In the genomic region with DNA sequence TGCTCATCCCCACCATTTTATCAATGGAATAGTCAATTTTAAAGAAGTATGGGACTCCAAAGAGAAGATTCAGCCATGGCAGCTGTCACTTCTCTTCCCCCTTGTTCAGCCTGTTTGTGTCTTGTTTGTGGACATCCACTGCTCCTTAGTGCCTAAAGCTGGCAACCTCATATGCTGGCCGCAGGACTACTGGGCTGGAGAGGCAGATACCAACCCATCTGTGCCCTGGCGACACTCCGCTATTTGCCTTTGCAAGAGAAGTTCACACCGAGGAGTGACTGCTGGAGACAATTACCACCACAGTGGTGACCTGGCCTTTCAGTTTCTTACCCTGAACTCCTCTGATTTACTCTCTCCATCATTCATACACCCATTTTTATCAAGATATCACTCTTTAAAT, we compare ENCODE assay signal across 1 cellular context.
TF ChIP-seq lines count a peak whose summit lies in the region.

No MANE protein-coding gene starts in this region.

TF ChIP-seq in WTC11, 78 proteins besides CTCF, POLR2A, EP300 and RAD21 (continued from another document):
- TF ChIP-seq, protein P1, sequence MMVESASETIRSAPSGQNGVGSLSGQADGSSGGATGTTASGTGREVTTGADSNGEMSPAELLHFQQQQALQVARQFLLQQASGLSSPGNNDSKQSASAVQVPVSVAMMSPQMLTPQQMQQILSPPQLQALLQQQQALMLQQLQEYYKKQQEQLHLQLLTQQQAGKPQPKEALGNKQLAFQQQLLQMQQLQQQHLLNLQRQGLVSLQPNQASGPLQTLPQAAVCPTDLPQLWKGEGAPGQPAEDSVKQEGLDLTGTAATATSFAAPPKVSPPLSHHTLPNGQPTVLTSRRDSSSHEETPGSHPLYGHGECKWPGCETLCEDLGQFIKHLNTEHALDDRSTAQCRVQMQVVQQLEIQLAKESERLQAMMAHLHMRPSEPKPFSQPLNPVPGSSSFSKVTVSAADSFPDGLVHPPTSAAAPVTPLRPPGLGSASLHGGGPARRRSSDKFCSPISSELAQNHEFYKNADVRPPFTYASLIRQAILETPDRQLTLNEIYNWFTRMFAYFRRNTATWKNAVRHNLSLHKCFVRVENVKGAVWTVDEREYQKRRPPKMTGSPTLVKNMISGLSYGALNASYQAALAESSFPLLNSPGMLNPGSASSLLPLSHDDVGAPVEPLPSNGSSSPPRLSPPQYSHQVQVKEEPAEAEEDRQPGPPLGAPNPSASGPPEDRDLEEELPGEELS (CRISPR knock-in tag; IDR thresholded peaks at IDR 0.05) = no peak
- TF ChIP-seq ZNF396 (CRISPR knock-in tag; IDR thresholded peaks at IDR 0.05; ENCODE audit: borderline replicate concordance) (no peak), NR2C2 (CRISPR knock-in tag; IDR thresholded peaks at IDR 0.05) (no peak), GTF2I (CRISPR knock-in tag; conservative IDR thresholded peaks at IDR 0.05) (no peak)
- TF ChIP-seq, protein P2, sequence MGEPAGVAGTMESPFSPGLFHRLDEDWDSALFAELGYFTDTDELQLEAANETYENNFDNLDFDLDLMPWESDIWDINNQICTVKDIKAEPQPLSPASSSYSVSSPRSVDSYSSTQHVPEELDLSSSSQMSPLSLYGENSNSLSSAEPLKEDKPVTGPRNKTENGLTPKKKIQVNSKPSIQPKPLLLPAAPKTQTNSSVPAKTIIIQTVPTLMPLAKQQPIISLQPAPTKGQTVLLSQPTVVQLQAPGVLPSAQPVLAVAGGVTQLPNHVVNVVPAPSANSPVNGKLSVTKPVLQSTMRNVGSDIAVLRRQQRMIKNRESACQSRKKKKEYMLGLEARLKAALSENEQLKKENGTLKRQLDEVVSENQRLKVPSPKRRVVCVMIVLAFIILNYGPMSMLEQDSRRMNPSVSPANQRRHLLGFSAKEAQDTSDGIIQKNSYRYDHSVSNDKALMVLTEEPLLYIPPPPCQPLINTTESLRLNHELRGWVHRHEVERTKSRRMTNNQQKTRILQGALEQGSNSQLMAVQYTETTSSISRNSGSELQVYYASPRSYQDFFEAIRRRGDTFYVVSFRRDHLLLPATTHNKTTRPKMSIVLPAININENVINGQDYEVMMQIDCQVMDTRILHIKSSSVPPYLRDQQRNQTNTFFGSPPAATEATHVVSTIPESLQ (CRISPR knock-in tag; IDR thresholded peaks at IDR 0.05) = no peak
